ENCODE assay signal across 2 cellular contexts in genomic region chr13:106184778-106185177, GRCh38.
TF ChIP-seq lines count a peak whose summit lies in the region.

No MANE protein-coding gene starts in this region.

TF ChIP-seq in A549, 52 proteins besides CTCF, POLR2A, EP300 and RAD21:
- TF ChIP-seq USF2 (IDR thresholded peaks at IDR 0.05) (peak; percentile 61), HOXA7 (CRISPR knock-in tag; IDR thresholded peaks at IDR 0.05) (no peak)
TF ChIP-seq in A549: peak in this region for 1.

TF ChIP-seq in IMR-90, 13 proteins besides CTCF, POLR2A, EP300 and RAD21:
- TF ChIP-seq USF2 (IDR thresholded peaks at IDR 0.05; ENCODE audit: low read depth, low read length) (peak; percentile 44; the same call in 1 of the 2 replicates), MAZ (IDR thresholded peaks at IDR 0.05; ENCODE audit: borderline replicate concordance, low read depth, low read length) (no peak)
